Comparison of ENCODE assay signal across 2 cellular contexts in genomic region chr17:19343671-19344151, GRCh38.
TF ChIP-seq lines count a peak whose summit lies in the region.

No MANE protein-coding gene starts in this region.

TF ChIP-seq in IMR-90, 13 proteins besides CTCF, POLR2A, EP300 and RAD21:
- TF ChIP-seq NFE2L2 (IDR thresholded peaks at IDR 0.05; ENCODE audit: low read depth, low read length), result no peak
- TF ChIP-seq MAFK (IDR thresholded peaks at IDR 0.05; ENCODE audit: low read depth, low read length), result no peak
- TF ChIP-seq FOS (IDR thresholded peaks at IDR 0.05; ENCODE audit: low read depth, low read length), result no peak
- no peak for TF ChIP-seq CEBPB (IDR thresholded peaks at IDR 0.05; ENCODE audit: low read depth, low read length)
- no peak for TF ChIP-seq BHLHE40 (IDR thresholded peaks at IDR 0.05; ENCODE audit: low read depth, low read length)
- no peak for TF ChIP-seq MAZ (IDR thresholded peaks at IDR 0.05; ENCODE audit: borderline replicate concordance, low read depth, low read length)
- no peak for TF ChIP-seq CHD1 (IDR thresholded peaks at IDR 0.05; ENCODE audit: low read depth, low read length)
- no peak for TF ChIP-seq RFX5 (IDR thresholded peaks at IDR 0.05; ENCODE audit: low read depth, low read length)
- no peak for TF ChIP-seq USF2 (IDR thresholded peaks at IDR 0.05; ENCODE audit: low read depth, low read length)
- no peak for TF ChIP-seq RCOR1 (IDR thresholded peaks at IDR 0.05; ENCODE audit: insufficient replicate concordance, low read length)
- TF ChIP-seq, protein P1, sequence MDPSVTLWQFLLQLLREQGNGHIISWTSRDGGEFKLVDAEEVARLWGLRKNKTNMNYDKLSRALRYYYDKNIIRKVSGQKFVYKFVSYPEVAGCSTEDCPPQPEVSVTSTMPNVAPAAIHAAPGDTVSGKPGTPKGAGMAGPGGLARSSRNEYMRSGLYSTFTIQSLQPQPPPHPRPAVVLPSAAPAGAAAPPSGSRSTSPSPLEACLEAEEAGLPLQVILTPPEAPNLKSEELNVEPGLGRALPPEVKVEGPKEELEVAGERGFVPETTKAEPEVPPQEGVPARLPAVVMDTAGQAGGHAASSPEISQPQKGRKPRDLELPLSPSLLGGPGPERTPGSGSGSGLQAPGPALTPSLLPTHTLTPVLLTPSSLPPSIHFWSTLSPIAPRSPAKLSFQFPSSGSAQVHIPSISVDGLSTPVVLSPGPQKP (IDR thresholded peaks at IDR 0.05; ENCODE audit: borderline replicate concordance, low read depth, low read length), result no peak
- TF ChIP-seq SMC3 (IDR thresholded peaks at IDR 0.05; ENCODE audit: low read depth, low read length), result no peak
- no peak for TF ChIP-seq MXI1 (IDR thresholded peaks at IDR 0.05; ENCODE audit: borderline replicate concordance, low read depth, low read length)

TF ChIP-seq in WTC11, 78 proteins besides CTCF, POLR2A, EP300 and RAD21:
- TF ChIP-seq USF1 (CRISPR knock-in tag; IDR thresholded peaks at IDR 0.05) (no peak), ZNF138 (CRISPR knock-in tag; conservative IDR thresholded peaks at IDR 0.05) (no peak)
- TF ChIP-seq, protein P2, sequence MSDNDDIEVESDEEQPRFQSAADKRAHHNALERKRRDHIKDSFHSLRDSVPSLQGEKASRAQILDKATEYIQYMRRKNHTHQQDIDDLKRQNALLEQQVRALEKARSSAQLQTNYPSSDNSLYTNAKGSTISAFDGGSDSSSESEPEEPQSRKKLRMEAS (CRISPR knock-in tag; IDR thresholded peaks at IDR 0.05), result no peak
